Comparison of ENCODE assay signal across 15 cellular contexts in the genomic region with DNA sequence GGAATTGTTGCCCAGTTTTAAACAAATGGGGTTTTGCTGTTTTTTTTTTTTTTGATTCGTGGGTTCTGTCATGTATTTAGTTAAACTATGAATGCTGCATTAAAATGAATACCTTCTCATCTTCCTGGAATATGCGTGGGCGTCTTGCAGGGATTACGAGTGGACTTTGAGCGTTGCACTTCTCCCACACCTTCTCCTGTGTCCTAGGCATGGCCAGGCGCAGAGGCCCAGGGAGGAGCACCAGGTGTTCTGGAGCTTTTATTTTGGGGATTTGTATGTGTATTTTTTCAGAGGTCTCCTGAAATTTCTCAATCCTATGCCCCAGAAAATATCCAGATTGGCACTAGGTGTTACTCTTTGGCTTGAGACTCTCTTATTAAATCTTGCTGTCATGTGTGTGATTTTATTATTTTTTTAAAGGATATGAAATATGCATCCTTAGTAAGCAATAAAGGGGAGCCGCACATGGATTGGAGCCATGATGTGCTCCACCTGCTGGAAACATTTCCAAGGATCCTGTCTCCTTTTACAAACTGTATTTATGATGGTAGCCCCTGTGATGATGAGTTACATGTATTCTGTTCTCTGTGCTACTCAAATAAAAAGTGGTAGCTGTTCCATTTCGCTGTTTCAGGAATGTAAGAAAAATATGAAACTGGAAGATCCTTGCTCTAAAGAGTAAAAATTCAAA.
DNase-seq lines count a peak whose midpoint lies in the region; ATAC-seq and TF ChIP-seq lines count a peak whose summit lies in the region.
"Had no signal": no experiment of that assay in that cellular context is flagged by ENCODE, and none has a peak within 500 bp of the region (broad histone marks: within the 10 kb centered on the region; RNA-seq: fewer than 3 reads in every experiment).

No MANE protein-coding gene starts in this region.

- peak in 1 of 2 donors; percentile 27 for TF ChIP-seq CTCF in right atrium auricular region (IDR thresholded peaks at IDR 0.05)
- TF ChIP-seq CTCF in VCaP (conservative IDR thresholded peaks at IDR 0.05) = peak; percentile 55
- peak; percentile 30 for TF ChIP-seq CTCF in hepatocyte (IDR thresholded peaks at IDR 0.05; ENCODE audit: poor library complexity)
- TF ChIP-seq CTCF in vagina (IDR thresholded peaks at IDR 0.05) = no peak

- H3K27ac ChIP-seq in right atrium auricular region (no peak overlapping the region), VCaP (no peak overlapping the region), hepatocyte (no peak overlapping the region), vagina (peak overlapping the region; percentile 13)

- H3K79me2 ChIP-seq in hepatocyte = no peaks in the 10 kb centered on the region

- H3K4me3 ChIP-seq in right atrium auricular region (no peak overlapping the region), hepatocyte (no peak overlapping the region), vagina (no peak overlapping the region)
- H3K4me3 ChIP-seq: K562, tibial artery had no signal

- no peak overlapping the region for H2AFZ ChIP-seq in hepatocyte

- DNase-seq in Right ventricle myocardium inferior (ENCODE audit: missing footprints) (no peak), right atrium auricular region (ENCODE audit: low spot score) (no peak), hepatocyte (ENCODE audit: low spot score) (no peak), vagina (ENCODE audit: extremely low spot score in 2 of 2) (no peak), SW 1271 (lab: John Stamatoyannopoulos, UW) (no peak)
- DNase-seq: activated naive CD4-positive, alpha-beta T cell treated with Interleukin-2 at 50 U/mL for 16 hours; DND-41; NCI-H1694 treated with DMSO at 0.1 percent for 48 hours; stimulated activated CD4-positive, alpha-beta T cell treated with anti-CD3 and anti-CD28 coated beads, Interleukin-12 subunit alpha, Interleukin-12 subunit beta, amount 100 ng/mL, for 4 hours; T-helper 9 cell had no signal

- H3K27me3 ChIP-seq in right atrium auricular region (no peaks in the 10 kb centered on the region), hepatocyte (no peaks in the 10 kb centered on the region), vagina (no peaks in the 10 kb centered on the region)
- H3K27me3 ChIP-seq: tibial artery had no signal

- no peaks in the 10 kb centered on the region for H3K9me2 ChIP-seq in hepatocyte (replicated peaks; ENCODE audit: insufficient read depth)

- no peaks in the 10 kb centered on the region for H3K9me3 ChIP-seq in right atrium auricular region
- H3K9me3 ChIP-seq in hepatocyte (ENCODE audit: low read depth) = no peaks in the 10 kb centered on the region
- H3K9me3 ChIP-seq in vagina = no peaks in the 10 kb centered on the region
- H3K9me3 ChIP-seq: tibial artery had no signal

- peak; percentile 3 for ATAC-seq in Right ventricle myocardium inferior
- no peak for ATAC-seq in GM18909 (IDR thresholded peaks at IDR 0.05; ENCODE audit: poor library complexity, unreplicated experiment)
- no peak for ATAC-seq in esophagus mucosa
- ATAC-seq: K562 had no signal

- H3K36me3 ChIP-seq in right atrium auricular region (no peaks in the 10 kb centered on the region), hepatocyte (replicated peaks; ENCODE audit: insufficient read depth, low read depth) (no peaks in the 10 kb centered on the region), vagina (no peaks in the 10 kb centered on the region)
- H3K36me3 ChIP-seq: tibial artery had no signal

- WGBS in hepatocyte (ENCODE audit: low lambda C conversion rate, missing lambda C conversion rate) = 85% methylated on average over 8 of the region's 8 CpGs

- TF ChIP-seq POLR2A in vagina (IDR thresholded peaks at IDR 0.05) = no peak

- peaks cover 0 to 32% of the 10 kb centered on the region in 2 donors for H3K4me1 ChIP-seq in right atrium auricular region
- peaks cover 4% of the 10 kb centered on the region for H3K4me1 ChIP-seq in hepatocyte (ENCODE audit: insufficient read depth)
- H3K4me1 ChIP-seq in vagina = peaks cover 48% of the 10 kb centered on the region

- no peak overlapping the region for H3K4me2 ChIP-seq in hepatocyte

- H4K20me1 ChIP-seq in hepatocyte (ENCODE audit: insufficient read depth, poor library complexity, severe bottlenecking) = no peaks in the 10 kb centered on the region

- intact Hi-C loops in Right ventricle myocardium inferior (cut with DNase I) (no loop called here), vagina (cut with DNase I) (loop anchor here (10.0 kb wide), 1 partner anchor 482 kb away; a partner anchor contains a TSS)

Comparison
In these comparisons a context has a peak if more than half of its experiments do, and no peak if none do; other contexts are left out.
1. CTCF ChIP-seq: peak in VCaP (single experiment) and hepatocyte (single experiment); none in vagina (0 of 3).